In the genomic region with DNA sequence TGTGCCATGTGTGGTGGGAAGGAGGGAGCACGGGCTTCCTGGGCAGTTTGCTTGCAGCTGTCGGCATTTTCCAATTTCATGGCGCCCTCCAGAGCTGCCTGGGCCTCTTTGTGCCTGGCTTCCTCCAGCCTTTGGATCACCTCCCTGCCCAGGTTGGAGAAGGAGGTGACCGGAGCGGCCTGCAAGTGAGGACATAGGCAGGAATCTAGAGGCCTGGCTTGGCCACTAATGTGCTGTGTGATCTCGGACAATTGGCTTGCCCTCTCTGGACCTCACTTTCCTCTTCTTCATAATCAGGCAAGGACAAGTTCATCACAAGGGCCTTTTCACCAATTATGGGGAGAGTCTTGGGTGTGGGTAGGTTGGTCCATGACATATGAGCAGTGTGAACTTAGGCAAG, we compare ENCODE assay signal across 1 cellular context.
TF ChIP-seq lines count a peak whose summit lies in the region.

No MANE protein-coding gene starts in this region.

TF ChIP-seq in K562, 482 proteins besides CTCF, POLR2A, EP300 and RAD21 (continued from another document):
- TF ChIP-seq, protein P1, sequence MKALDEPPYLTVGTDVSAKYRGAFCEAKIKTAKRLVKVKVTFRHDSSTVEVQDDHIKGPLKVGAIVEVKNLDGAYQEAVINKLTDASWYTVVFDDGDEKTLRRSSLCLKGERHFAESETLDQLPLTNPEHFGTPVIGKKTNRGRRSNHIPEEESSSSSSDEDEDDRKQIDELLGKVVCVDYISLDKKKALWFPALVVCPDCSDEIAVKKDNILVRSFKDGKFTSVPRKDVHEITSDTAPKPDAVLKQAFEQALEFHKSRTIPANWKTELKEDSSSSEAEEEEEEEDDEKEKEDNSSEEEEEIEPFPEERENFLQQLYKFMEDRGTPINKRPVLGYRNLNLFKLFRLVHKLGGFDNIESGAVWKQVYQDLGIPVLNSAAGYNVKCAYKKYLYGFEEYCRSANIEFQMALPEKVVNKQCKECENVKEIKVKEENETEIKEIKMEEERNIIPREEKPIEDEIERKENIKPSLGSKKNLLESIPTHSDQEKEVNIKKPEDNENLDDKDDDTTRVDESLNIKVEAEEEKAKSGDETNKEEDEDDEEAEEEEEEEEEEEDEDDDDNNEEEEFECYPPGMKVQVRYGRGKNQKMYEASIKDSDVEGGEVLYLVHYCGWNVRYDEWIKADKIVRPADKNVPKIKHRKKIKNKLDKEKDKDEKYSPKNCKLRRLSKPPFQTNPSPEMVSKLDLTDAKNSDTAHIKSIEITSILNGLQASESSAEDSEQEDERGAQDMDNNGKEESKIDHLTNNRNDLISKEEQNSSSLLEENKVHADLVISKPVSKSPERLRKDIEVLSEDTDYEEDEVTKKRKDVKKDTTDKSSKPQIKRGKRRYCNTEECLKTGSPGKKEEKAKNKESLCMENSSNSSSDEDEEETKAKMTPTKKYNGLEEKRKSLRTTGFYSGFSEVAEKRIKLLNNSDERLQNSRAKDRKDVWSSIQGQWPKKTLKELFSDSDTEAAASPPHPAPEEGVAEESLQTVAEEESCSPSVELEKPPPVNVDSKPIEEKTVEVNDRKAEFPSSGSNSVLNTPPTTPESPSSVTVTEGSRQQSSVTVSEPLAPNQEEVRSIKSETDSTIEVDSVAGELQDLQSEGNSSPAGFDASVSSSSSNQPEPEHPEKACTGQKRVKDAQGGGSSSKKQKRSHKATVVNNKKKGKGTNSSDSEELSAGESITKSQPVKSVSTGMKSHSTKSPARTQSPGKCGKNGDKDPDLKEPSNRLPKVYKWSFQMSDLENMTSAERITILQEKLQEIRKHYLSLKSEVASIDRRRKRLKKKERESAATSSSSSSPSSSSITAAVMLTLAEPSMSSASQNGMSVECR (CRISPR knock-in tag; IDR thresholded peaks at IDR 0.05), result no peak
- TF ChIP-seq MYNN (IDR thresholded peaks at IDR 0.05), result no peak
- no peak for TF ChIP-seq MYNN (CRISPR knock-in tag; IDR thresholded peaks at IDR 0.05)
- no peak for TF ChIP-seq ARID2 (IDR thresholded peaks at IDR 0.05)
- TF ChIP-seq ZFP36 (IDR thresholded peaks at IDR 0.05; ENCODE audit: low read depth, low read length, partially characterized antibody), result peak; percentile 62
- TF ChIP-seq RBM39 (optimal IDR thresholded peaks at IDR 0.05; ENCODE audit: low read depth, low read length), result no peak
- no peak for TF ChIP-seq RCOR1 (IDR thresholded peaks at IDR 0.05; ENCODE audit: borderline replicate concordance in 1 of 2, low read depth in 2 of 2, low read length in 2 of 2)
- no peak for TF ChIP-seq KLF16 (IDR thresholded peaks at IDR 0.05)
- peak in 1 of 2 experiments; percentile 44; a peak in 1 of 4 replicates for TF ChIP-seq KDM1A (IDR thresholded peaks at IDR 0.05)
- TF ChIP-seq SP2 (IDR thresholded peaks at IDR 0.05; ENCODE audit: extremely low read depth, low read depth, low read length, poor library complexity, severe bottlenecking), result no peak
- TF ChIP-seq ADNP (tag; IDR thresholded peaks at IDR 0.05), result 0 out of 2 replicates have a peak, but pooled peaks have one; percentile 21
- TF ChIP-seq, protein P2, sequence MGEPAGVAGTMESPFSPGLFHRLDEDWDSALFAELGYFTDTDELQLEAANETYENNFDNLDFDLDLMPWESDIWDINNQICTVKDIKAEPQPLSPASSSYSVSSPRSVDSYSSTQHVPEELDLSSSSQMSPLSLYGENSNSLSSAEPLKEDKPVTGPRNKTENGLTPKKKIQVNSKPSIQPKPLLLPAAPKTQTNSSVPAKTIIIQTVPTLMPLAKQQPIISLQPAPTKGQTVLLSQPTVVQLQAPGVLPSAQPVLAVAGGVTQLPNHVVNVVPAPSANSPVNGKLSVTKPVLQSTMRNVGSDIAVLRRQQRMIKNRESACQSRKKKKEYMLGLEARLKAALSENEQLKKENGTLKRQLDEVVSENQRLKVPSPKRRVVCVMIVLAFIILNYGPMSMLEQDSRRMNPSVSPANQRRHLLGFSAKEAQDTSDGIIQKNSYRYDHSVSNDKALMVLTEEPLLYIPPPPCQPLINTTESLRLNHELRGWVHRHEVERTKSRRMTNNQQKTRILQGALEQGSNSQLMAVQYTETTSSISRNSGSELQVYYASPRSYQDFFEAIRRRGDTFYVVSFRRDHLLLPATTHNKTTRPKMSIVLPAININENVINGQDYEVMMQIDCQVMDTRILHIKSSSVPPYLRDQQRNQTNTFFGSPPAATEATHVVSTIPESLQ (CRISPR knock-in tag; IDR thresholded peaks at IDR 0.05), result no peak
- peak; percentile 48 for TF ChIP-seq RBM25 (IDR thresholded peaks at IDR 0.05; ENCODE audit: low read depth, low read length, severe bottlenecking)
- TF ChIP-seq, protein P3, sequence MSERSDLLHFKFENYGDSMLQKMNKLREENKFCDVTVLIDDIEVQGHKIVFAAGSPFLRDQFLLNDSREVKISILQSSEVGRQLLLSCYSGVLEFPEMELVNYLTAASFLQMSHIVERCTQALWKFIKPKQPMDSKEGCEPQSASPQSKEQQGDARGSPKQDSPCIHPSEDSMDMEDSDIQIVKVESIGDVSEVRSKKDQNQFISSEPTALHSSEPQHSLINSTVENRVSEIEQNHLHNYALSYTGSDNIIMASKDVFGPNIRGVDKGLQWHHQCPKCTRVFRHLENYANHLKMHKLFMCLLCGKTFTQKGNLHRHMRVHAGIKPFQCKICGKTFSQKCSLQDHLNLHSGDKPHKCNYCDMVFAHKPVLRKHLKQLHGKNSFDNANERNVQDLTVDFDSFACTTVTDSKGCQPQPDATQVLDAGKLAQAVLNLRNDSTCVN (CRISPR knock-in tag; IDR thresholded peaks at IDR 0.05), result no peak
